Comparison of ENCODE assay signal across 13 cellular contexts in genomic region chr13:42924290-42924803, GRCh38.
"Had no signal": no experiment of that assay in that cellular context is flagged by ENCODE, and none has a peak within 500 bp of the region (broad histone marks: within the 10 kb centered on the region; RNA-seq: fewer than 3 reads in every experiment).

No MANE protein-coding gene starts in this region.

- H3K27me3 ChIP-seq: esophagus muscularis mucosa, right atrium auricular region, thyroid gland, vagina had no signal

- H3K4me3 ChIP-seq: esophagus muscularis mucosa, right atrium auricular region, smooth muscle cell, thyroid gland, vagina had no signal

- H3K4me1 Mint-ChIP-seq: activated naive CD4-positive, alpha-beta T cell treated with anti-CD3 and anti-CD28 coated beads, Interleukin-2, amount 10 ng/mL, durations not matched to agents 7 days and 5 days; stimulated activated effector memory CD8-positive, alpha-beta T cell treated with anti-CD3 and anti-CD28 coated beads, Interleukin-12 subunit alpha, Interleukin-12 subunit beta, amount 100 ng/mL, for 72 hours had no signal

- H3K27ac ChIP-seq: esophagus muscularis mucosa, parathyroid adenoma, right atrium auricular region, thyroid gland, vagina had no signal

- H3K27ac Mint-ChIP-seq: activated naive CD4-positive, alpha-beta T cell treated with anti-CD3 and anti-CD28 coated beads, Interleukin-2, amount 10 ng/mL, durations not matched to agents 7 days and 5 days; activated T-helper 17 cell treated with anti-CD3 and anti-CD28 coated beads, Interleukin-2, amount 50 U/mL, for 72 hours; naive thymus-derived CD4-positive, alpha-beta T cell; stimulated activated effector memory CD8-positive, alpha-beta T cell treated with anti-CD3 and anti-CD28 coated beads, Interleukin-12 subunit alpha, Interleukin-12 subunit beta, amount 100 ng/mL, for 72 hours had no signal

- H3K27me3 Mint-ChIP-seq: activated naive CD4-positive, alpha-beta T cell treated with anti-CD3 and anti-CD28 coated beads, Interleukin-2, amount 10 ng/mL, durations not matched to agents 7 days and 5 days; activated T-helper 17 cell treated with anti-CD3 and anti-CD28 coated beads, Interleukin-2, amount 50 U/mL, for 72 hours; naive thymus-derived CD4-positive, alpha-beta T cell had no signal

- H3K36me3 ChIP-seq: right atrium auricular region, thyroid gland, vagina had no signal

- H3K9me3 ChIP-seq: esophagus muscularis mucosa, right atrium auricular region, thyroid gland, vagina had no signal

- ATAC-seq: activated T-helper 17 cell treated with anti-CD3 and anti-CD28 coated beads, Interleukin-2, amount 50 U/mL, for 72 hours; left cardiac atrium; naive thymus-derived CD4-positive, alpha-beta T cell; stimulated activated effector memory CD8-positive, alpha-beta T cell treated with anti-CD3 and anti-CD28 coated beads, Interleukin-12 subunit alpha, Interleukin-12 subunit beta, amount 100 ng/mL, for 72 hours had no signal

- H3K4me1 ChIP-seq: esophagus muscularis mucosa, parathyroid adenoma, right atrium auricular region, thyroid gland, vagina had no signal

- DNase-seq: activated CD4-positive, alpha-beta T cell treated with anti-CD3 and anti-CD28 coated beads for 48 hours; activated naive CD4-positive, alpha-beta T cell treated with anti-CD3 and anti-CD28 coated beads, Interleukin-2, amount 10 ng/mL, durations not matched to agents 7 days and 5 days; activated T-cell treated with anti-CD3 and anti-CD28 coated beads for 4 hours; left cardiac atrium; naive thymus-derived CD4-positive, alpha-beta T cell; thyroid gland had no signal

- H3K4me3 Mint-ChIP-seq: activated naive CD4-positive, alpha-beta T cell treated with anti-CD3 and anti-CD28 coated beads, Interleukin-2, amount 10 ng/mL, durations not matched to agents 7 days and 5 days; activated T-helper 17 cell treated with anti-CD3 and anti-CD28 coated beads, Interleukin-2, amount 50 U/mL, for 72 hours; naive thymus-derived CD4-positive, alpha-beta T cell; stimulated activated effector memory CD8-positive, alpha-beta T cell treated with anti-CD3 and anti-CD28 coated beads, Interleukin-12 subunit alpha, Interleukin-12 subunit beta, amount 100 ng/mL, for 72 hours had no signal
